In the genomic region with DNA sequence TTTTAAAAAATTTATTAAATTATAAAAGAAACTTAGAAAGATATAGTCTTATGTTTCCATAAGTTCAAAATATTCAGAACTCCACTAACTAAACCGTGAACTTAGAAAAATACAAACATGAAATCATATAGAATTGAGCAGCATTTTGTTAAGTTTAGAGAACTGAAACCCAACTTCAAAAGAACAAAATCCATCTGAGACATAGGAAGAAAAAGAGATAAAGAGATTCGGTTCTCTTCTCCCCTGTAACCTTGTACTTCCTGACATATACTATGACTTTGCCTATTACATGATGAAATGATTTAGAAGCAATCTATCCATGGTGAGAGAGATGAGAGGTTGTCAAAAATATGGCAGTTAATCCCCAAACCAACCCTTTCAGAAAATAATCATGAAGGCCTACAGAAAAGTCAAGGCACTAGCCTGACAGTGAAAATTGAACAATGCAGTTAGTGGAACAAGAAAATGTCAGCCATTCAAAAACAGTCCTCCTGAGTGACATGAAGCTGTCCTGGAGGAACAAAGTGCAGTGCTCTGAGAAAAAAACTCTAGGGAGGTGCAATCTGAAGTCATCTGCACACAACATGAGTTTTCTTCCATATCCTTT, we compare ENCODE assay signal across 1 cellular context.
TF ChIP-seq lines count a peak whose summit lies in the region.

No MANE protein-coding gene starts in this region.

TF ChIP-seq in WTC11, 78 proteins besides CTCF, POLR2A, EP300 and RAD21 (continued from another document):
- TF ChIP-seq, protein P1, sequence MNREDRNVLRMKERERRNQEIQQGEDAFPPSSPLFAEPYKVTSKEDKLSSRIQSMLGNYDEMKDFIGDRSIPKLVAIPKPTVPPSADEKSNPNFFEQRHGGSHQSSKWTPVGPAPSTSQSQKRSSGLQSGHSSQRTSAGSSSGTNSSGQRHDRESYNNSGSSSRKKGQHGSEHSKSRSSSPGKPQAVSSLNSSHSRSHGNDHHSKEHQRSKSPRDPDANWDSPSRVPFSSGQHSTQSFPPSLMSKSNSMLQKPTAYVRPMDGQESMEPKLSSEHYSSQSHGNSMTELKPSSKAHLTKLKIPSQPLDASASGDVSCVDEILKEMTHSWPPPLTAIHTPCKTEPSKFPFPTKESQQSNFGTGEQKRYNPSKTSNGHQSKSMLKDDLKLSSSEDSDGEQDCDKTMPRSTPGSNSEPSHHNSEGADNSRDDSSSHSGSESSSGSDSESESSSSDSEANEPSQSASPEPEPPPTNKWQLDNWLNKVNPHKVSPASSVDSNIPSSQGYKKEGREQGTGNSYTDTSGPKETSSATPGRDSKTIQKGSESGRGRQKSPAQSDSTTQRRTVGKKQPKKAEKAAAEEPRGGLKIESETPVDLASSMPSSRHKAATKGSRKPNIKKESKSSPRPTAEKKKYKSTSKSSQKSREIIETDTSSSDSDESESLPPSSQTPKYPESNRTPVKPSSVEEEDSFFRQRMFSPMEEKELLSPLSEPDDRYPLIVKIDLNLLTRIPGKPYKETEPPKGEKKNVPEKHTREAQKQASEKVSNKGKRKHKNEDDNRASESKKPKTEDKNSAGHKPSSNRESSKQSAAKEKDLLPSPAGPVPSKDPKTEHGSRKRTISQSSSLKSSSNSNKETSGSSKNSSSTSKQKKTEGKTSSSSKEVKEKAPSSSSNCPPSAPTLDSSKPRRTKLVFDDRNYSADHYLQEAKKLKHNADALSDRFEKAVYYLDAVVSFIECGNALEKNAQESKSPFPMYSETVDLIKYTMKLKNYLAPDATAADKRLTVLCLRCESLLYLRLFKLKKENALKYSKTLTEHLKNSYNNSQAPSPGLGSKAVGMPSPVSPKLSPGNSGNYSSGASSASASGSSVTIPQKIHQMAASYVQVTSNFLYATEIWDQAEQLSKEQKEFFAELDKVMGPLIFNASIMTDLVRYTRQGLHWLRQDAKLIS (CRISPR knock-in tag; IDR thresholded peaks at IDR 0.05; ENCODE audit: borderline replicate concordance) = no peak
